18 cellular contexts compared by ENCODE assay signal in genomic region chr5:11139471-11139870, GRCh38.
A peak's percentile ranks its signal among the peaks of the same experiment; 100 is the strongest.
DNase-seq lines count a peak whose midpoint lies in the region; ATAC-seq, FAIRE-seq and TF ChIP-seq lines count a peak whose summit lies in the region.
"Had no signal": no experiment of that assay in that cellular context is flagged by ENCODE, and none has a peak within 500 bp of the region (broad histone marks: within the 10 kb centered on the region; RNA-seq: fewer than 3 reads in every experiment).

No MANE protein-coding gene starts in this region.

- no peak for FAIRE-seq in urothelium cell line (lab: Jason Lieb, UNC)
- FAIRE-seq: D721Med, GM12878, GM19239 had no signal

- H3K23ac ChIP-seq in H9 (ENCODE audit: insufficient read length, low read depth, low read length) = no peak overlapping the region

- H3K27me3 Mint-ChIP-seq in H9 (ENCODE audit: low read depth) (no peaks in the 10 kb centered on the region), WTC11 (ENCODE audit: low read depth) (no peaks in the 10 kb centered on the region; the same call in 1 of the 2 replicates)

- no peak overlapping the region for H3K14ac ChIP-seq in H9 (ENCODE audit: insufficient read depth, low read length)

- H3K27me3 ChIP-seq in H9 (ENCODE audit: insufficient read depth, low read length) = no peaks in the 10 kb centered on the region

- no peak overlapping the region for H3K4me3 Mint-ChIP-seq in H9
- H3K4me3 Mint-ChIP-seq in WTC11 = no peak overlapping the region
- H3K4me3 Mint-ChIP-seq: CD8-positive, alpha-beta T cell had no signal

- H4K20me1 ChIP-seq in H9 (ENCODE audit: control insufficient read depth, insufficient read depth, insufficient read length) = no peaks in the 10 kb centered on the region

- no peak overlapping the region for H2BK20ac ChIP-seq in H9 (ENCODE audit: low read depth, low read length, poor library complexity, severe bottlenecking)

- no CpG with 5 or more reads among the region's 4 CpGs for WGBS in H9 (ENCODE audit: extremely low coverage, insufficient read length, low lambda C conversion rate)

- no peak overlapping the region for H3K9ac ChIP-seq in H9 (ENCODE audit: extremely low read depth, insufficient read length, low read length)

- H3K18ac ChIP-seq in H9 (ENCODE audit: insufficient read length, low read depth, low read length) = no peak overlapping the region

- H3K79me1 ChIP-seq in H9 (ENCODE audit: insufficient read depth, low read depth, low read length, poor library complexity, severe bottlenecking) = no peaks in the 10 kb centered on the region

- H3K9me3 Mint-ChIP-seq in H9 (no peaks in the 10 kb centered on the region; a peak in 2 of 5 replicates), WTC11 (peaks cover 18% of the 10 kb centered on the region)
- H3K9me3 Mint-ChIP-seq: CD8-positive, alpha-beta T cell had no signal

- H3K23me2 ChIP-seq in H9 (ENCODE audit: insufficient read length, low read depth, low read length, poor library complexity, severe bottlenecking) = no peaks in the 10 kb centered on the region

- H4K5ac ChIP-seq in H9 (ENCODE audit: insufficient read length, low read depth, low read length) = no peak overlapping the region

- H3K4ac ChIP-seq in H9 (ENCODE audit: low read depth, low read length) = no peak overlapping the region

- H3K4me1 Mint-ChIP-seq in H9 (peaks cover 6% of the 10 kb centered on the region in 2 experiments), WTC11 (peaks cover 11% of the 10 kb centered on the region)

- H3K4me1 ChIP-seq in H9 (ENCODE audit: insufficient read depth, low read length) = no peaks in the 10 kb centered on the region

- H2BK120ac ChIP-seq in H9 (ENCODE audit: low read depth, low read length, poor library complexity, severe bottlenecking) = no peak overlapping the region

- no peak overlapping the region for H2BK15ac ChIP-seq in H9 (ENCODE audit: low read depth, low read length)

- H2AFZ ChIP-seq in H9 (ENCODE audit: low read length) = no peak overlapping the region

- no peaks in the 10 kb centered on the region for H3K9me3 ChIP-seq in H9 (ENCODE audit: control insufficient read depth, low read depth, low read length)

- no peaks in the 10 kb centered on the region for H3K79me2 ChIP-seq in H9 (ENCODE audit: insufficient read depth, low read length)

- CTCF ChIA-PET in WTC11 (lab: Charles Lee) = interaction anchor here (0.6 to 1.5 kb wide), 2 partner anchors 77 to 275 kb away, joined by 3 to 6 read pairs; no protein-coding TSS in a partner anchor

- no peak overlapping the region for H4K8ac ChIP-seq in H9 (replicated peaks; ENCODE audit: insufficient read length, low read depth, low read length)

- ATAC-seq in WTC11 = peak; percentile 89
- ATAC-seq in GM18907 (IDR thresholded peaks at IDR 0.05; ENCODE audit: unreplicated experiment) = no peak
- ATAC-seq: CD8-positive, alpha-beta T cell; GM12878 had no signal

- no peaks in the 10 kb centered on the region for H3K36me3 Mint-ChIP-seq in H9 (ENCODE audit: insufficient read depth in 1 of 3, low read depth in 3 of 3)
- no peaks in the 10 kb centered on the region for H3K36me3 Mint-ChIP-seq in WTC11
- H3K36me3 Mint-ChIP-seq: CD8-positive, alpha-beta T cell had no signal

- H2AK5ac ChIP-seq in H9 (ENCODE audit: insufficient read length, low read length) = no peak overlapping the region

- no peak overlapping the region for H3K56ac ChIP-seq in H9 (ENCODE audit: insufficient read length, low read depth, low read length)

- H3T11ph ChIP-seq in H9 (ENCODE audit: low read length) = no peak overlapping the region

- H3K27ac ChIP-seq in H9 (ENCODE audit: insufficient read length, low read depth, low read length) = no peak overlapping the region

- no peak overlapping the region for H2BK5ac ChIP-seq in H9 (ENCODE audit: insufficient read length, low read length)

- H2BK12ac ChIP-seq in H9 (ENCODE audit: insufficient read length, low read depth, low read length) = no peak overlapping the region

- TF ChIP-seq CTCF in H9 (conservative IDR thresholded peaks at IDR 0.05) (no peak), WTC11 (IDR thresholded peaks at IDR 0.05) (no peak)

- no peak overlapping the region for H4K91ac ChIP-seq in H9 (ENCODE audit: insufficient read length, low read depth, low read length)

- POLR2A ChIA-PET in WTC11 (lab: Charles Lee) = no interaction called here

- DNase-seq in H9 (peak; percentile 53), WTC11 (ENCODE audit: low spot score) (no peak), iPS-NIHi11 (ENCODE audit: low spot score) (peak; percentile 24), urothelium cell line (ENCODE audit: low spot score) (peak; percentile 30), superior temporal gyrus (ENCODE audit: extremely low spot score) (no peak)
- DNase-seq in activated effector memory CD4-positive, alpha-beta T cell treated with Interleukin-2 at 50 U/mL for 16 hours = no peak
- DNase-seq: CD8-positive, alpha-beta T cell; KBM-7; NCI-H1092; NCI-H1694; NCI-H2107; NCI-H69; NK-92 treated with Interleukin-12 subunit alpha and Interleukin-12 subunit beta, amount 100 ng/mL, for 24 hours; Right ventricle myocardium superior had no signal

- H3K27ac Mint-ChIP-seq in H9 (peak overlapping the region in 1 of 3 experiments; percentile 27; a peak in 1 of 7 replicates), WTC11 (peak overlapping the region; percentile 6; the same call in 1 of the 2 replicates)
- H3K27ac Mint-ChIP-seq: CD8-positive, alpha-beta T cell had no signal

- H3K4me2 ChIP-seq in H9 (ENCODE audit: insufficient read depth, insufficient read length, low read length) = no peak overlapping the region

TF ChIP-seq in WTC11, 78 proteins besides CTCF, POLR2A, EP300 and RAD21 (continues in another document):
- TF ChIP-seq KAT7 (CRISPR knock-in tag; IDR thresholded peaks at IDR 0.05; ENCODE audit: borderline replicate concordance) = no peak
- TF ChIP-seq, protein P1, sequence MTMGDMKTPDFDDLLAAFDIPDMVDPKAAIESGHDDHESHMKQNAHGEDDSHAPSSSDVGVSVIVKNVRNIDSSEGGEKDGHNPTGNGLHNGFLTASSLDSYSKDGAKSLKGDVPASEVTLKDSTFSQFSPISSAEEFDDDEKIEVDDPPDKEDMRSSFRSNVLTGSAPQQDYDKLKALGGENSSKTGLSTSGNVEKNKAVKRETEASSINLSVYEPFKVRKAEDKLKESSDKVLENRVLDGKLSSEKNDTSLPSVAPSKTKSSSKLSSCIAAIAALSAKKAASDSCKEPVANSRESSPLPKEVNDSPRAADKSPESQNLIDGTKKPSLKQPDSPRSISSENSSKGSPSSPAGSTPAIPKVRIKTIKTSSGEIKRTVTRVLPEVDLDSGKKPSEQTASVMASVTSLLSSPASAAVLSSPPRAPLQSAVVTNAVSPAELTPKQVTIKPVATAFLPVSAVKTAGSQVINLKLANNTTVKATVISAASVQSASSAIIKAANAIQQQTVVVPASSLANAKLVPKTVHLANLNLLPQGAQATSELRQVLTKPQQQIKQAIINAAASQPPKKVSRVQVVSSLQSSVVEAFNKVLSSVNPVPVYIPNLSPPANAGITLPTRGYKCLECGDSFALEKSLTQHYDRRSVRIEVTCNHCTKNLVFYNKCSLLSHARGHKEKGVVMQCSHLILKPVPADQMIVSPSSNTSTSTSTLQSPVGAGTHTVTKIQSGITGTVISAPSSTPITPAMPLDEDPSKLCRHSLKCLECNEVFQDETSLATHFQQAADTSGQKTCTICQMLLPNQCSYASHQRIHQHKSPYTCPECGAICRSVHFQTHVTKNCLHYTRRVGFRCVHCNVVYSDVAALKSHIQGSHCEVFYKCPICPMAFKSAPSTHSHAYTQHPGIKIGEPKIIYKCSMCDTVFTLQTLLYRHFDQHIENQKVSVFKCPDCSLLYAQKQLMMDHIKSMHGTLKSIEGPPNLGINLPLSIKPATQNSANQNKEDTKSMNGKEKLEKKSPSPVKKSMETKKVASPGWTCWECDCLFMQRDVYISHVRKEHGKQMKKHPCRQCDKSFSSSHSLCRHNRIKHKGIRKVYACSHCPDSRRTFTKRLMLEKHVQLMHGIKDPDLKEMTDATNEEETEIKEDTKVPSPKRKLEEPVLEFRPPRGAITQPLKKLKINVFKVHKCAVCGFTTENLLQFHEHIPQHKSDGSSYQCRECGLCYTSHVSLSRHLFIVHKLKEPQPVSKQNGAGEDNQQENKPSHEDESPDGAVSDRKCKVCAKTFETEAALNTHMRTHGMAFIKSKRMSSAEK (CRISPR knock-in tag; IDR thresholded peaks at IDR 0.05; ENCODE audit: borderline replicate concordance) = no peak
- no peak for TF ChIP-seq MXD4 (CRISPR knock-in tag; IDR thresholded peaks at IDR 0.05; ENCODE audit: borderline replicate concordance)
- no peak for TF ChIP-seq NFYB (CRISPR knock-in tag; conservative IDR thresholded peaks at IDR 0.05; ENCODE audit: low read depth)
- no peak for TF ChIP-seq ZNF423 (CRISPR knock-in tag; IDR thresholded peaks at IDR 0.05)
- no peak for TF ChIP-seq ZNF671 (CRISPR knock-in tag; IDR thresholded peaks at IDR 0.05)
- no peak for TF ChIP-seq ZNF138 (CRISPR knock-in tag; conservative IDR thresholded peaks at IDR 0.05)
- TF ChIP-seq, protein P2, sequence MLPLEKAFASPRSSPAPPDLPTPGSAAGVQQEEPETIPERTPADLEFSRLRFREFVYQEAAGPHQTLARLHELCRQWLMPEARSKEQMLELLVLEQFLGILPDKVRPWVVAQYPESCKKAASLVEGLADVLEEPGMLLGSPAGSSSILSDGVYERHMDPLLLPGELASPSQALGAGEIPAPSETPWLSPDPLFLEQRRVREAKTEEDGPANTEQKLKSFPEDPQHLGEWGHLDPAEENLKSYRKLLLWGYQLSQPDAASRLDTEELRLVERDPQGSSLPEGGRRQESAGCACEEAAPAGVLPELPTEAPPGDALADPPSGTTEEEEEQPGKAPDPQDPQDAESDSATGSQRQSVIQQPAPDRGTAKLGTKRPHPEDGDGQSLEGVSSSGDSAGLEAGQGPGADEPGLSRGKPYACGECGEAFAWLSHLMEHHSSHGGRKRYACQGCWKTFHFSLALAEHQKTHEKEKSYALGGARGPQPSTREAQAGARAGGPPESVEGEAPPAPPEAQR (CRISPR knock-in tag; IDR thresholded peaks at IDR 0.05) = no peak
- no peak for TF ChIP-seq SP1 (CRISPR knock-in tag; conservative IDR thresholded peaks at IDR 0.05)
- no peak for TF ChIP-seq E2F5 (CRISPR knock-in tag; IDR thresholded peaks at IDR 0.05)

Comparison
In these comparisons a context has a peak if more than half of its experiments do, and no peak if none do; other contexts are left out.
1. DNase-seq: peak in H9 (single experiment), iPS-NIHi11 (single experiment) and urothelium cell line (single experiment); none in WTC11 (single experiment), superior temporal gyrus (single experiment) and activated effector memory CD4-positive, alpha-beta T cell treated with Interleukin-2 at 50 U/mL for 16 hours (single experiment).